ENCODE assay signal across 1 cellular context in the genomic region with DNA sequence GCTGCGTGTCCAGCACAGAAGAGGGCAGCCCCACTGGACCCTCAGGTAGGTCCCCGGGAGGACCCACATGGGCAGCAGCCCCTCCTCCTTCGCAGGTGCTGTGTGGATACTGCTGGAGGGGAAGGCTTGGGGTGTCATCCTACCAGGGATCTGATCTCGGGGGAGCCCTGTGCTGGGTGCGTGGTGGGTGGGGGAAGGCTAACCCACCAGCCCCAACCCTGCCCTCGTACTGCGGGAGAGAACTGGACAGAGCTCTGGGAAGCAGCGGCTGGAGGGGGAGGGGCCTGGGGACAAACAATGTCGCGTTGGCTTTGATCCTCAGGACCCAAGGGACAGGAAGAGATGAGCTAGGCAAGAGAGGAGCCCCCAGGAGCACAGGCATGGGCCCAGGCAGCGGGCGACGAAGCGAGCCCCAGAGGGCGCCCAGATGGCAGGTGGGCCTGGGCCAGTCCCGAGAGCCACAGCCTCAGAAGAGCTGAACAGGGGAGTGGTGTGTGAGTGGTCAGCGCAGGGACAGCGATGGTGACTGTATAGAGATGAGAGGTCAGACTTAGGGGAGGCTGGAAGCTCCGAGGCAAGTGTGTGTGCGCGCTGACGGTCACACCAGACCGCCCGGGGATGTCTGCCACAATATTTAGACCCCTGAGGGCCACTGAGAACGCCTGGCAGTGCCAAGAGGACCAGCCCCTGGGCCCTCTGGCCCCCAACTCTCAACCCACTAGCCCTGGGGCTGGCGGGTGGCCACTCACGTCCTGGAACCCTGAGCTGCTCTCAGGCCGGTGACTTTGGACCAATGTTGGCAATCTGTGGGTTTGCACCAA.
TF ChIP-seq lines count a peak whose summit lies in the region.

No MANE protein-coding gene starts in this region.

TF ChIP-seq in HepG2, 621 proteins besides CTCF, POLR2A, EP300 and RAD21 (continued from another document and continues in another):
- TF ChIP-seq, protein P1, sequence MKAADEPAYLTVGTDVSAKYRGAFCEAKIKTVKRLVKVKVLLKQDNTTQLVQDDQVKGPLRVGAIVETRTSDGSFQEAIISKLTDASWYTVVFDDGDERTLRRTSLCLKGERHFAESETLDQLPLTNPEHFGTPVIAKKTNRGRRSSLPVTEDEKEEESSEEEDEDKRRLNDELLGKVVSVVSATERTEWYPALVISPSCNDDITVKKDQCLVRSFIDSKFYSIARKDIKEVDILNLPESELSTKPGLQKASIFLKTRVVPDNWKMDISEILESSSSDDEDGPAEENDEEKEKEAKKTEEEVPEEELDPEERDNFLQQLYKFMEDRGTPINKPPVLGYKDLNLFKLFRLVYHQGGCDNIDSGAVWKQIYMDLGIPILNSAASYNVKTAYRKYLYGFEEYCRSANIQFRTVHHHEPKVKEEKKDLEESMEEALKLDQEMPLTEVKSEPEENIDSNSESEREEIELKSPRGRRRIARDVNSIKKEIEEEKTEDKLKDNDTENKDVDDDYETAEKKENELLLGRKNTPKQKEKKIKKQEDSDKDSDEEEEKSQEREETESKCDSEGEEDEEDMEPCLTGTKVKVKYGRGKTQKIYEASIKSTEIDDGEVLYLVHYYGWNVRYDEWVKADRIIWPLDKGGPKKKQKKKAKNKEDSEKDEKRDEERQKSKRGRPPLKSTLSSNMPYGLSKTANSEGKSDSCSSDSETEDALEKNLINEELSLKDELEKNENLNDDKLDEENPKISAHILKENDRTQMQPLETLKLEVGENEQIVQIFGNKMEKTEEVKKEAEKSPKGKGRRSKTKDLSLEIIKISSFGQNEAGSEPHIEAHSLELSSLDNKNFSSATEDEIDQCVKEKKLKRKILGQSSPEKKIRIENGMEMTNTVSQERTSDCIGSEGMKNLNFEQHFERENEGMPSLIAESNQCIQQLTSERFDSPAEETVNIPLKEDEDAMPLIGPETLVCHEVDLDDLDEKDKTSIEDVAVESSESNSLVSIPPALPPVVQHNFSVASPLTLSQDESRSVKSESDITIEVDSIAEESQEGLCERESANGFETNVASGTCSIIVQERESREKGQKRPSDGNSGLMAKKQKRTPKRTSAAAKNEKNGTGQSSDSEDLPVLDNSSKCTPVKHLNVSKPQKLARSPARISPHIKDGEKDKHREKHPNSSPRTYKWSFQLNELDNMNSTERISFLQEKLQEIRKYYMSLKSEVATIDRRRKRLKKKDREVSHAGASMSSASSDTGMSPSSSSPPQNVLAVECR (CRISPR knock-in tag; IDR thresholded peaks at IDR 0.05; ENCODE audit: borderline replicate concordance) = no peak; the same call in 1 of the 2 replicates
- TF ChIP-seq PAWR (CRISPR knock-in tag; IDR thresholded peaks at IDR 0.05; ENCODE audit: borderline replicate concordance) (no peak), ZNF660 (CRISPR knock-in tag; IDR thresholded peaks at IDR 0.05; ENCODE audit: borderline replicate concordance, low read depth) (no peak), CBX5 (CRISPR knock-in tag; IDR thresholded peaks at IDR 0.05; ENCODE audit: borderline replicate concordance) (no peak; the same call in 1 of the 2 replicates), ZNF136 (CRISPR knock-in tag; IDR thresholded peaks at IDR 0.05; ENCODE audit: low read depth) (no peak), BRD4 (CRISPR knock-in tag; IDR thresholded peaks at IDR 0.05) (no peak; the same call in 1 of the 2 replicates), CBX2 (IDR thresholded peaks at IDR 0.05; ENCODE audit: low read depth, low read length) (no peak), CBX2 (CRISPR knock-in tag; IDR thresholded peaks at IDR 0.05; ENCODE audit: low read depth) (peak; percentile 79; the same call in 1 of the 2 replicates), ZFAT (CRISPR knock-in tag; conservative IDR thresholded peaks at IDR 0.05) (no peak), XBP1 (CRISPR knock-in tag; IDR thresholded peaks at IDR 0.05) (no peak), RARG (CRISPR knock-in tag; IDR thresholded peaks at IDR 0.05; ENCODE audit: low read depth) (no peak), TSC22D2 (CRISPR knock-in tag; IDR thresholded peaks at IDR 0.05; ENCODE audit: borderline replicate concordance) (no peak), ZNF564 (CRISPR knock-in tag; IDR thresholded peaks at IDR 0.05) (no peak), CENPX (CRISPR knock-in tag; IDR thresholded peaks at IDR 0.05) (no peak), SRF (IDR thresholded peaks at IDR 0.05; ENCODE audit: low read depth, low read length) (no peak), DR1 (CRISPR knock-in tag; IDR thresholded peaks at IDR 0.05) (no peak), ZNF790 (CRISPR knock-in tag; IDR thresholded peaks at IDR 0.05; ENCODE audit: borderline replicate concordance) (no peak), NRL (CRISPR knock-in tag; IDR thresholded peaks at IDR 0.05; ENCODE audit: borderline replicate concordance) (no peak), ATAD3A (CRISPR knock-in tag; IDR thresholded peaks at IDR 0.05) (no peak), ZNF160 (CRISPR knock-in tag; IDR thresholded peaks at IDR 0.05) (no peak), ZBTB38 (CRISPR knock-in tag; IDR thresholded peaks at IDR 0.05) (0 out of 2 replicates have a peak, but pooled peaks have one; percentile 6)
- TF ChIP-seq, protein P2, sequence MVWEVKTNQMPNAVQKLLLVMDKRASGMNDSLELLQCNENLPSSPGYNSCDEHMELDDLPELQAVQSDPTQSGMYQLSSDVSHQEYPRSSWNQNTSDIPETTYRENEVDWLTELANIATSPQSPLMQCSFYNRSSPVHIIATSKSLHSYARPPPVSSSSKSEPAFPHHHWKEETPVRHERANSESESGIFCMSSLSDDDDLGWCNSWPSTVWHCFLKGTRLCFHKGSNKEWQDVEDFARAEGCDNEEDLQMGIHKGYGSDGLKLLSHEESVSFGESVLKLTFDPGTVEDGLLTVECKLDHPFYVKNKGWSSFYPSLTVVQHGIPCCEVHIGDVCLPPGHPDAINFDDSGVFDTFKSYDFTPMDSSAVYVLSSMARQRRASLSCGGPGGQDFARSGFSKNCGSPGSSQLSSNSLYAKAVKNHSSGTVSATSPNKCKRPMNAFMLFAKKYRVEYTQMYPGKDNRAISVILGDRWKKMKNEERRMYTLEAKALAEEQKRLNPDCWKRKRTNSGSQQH (CRISPR knock-in tag; IDR thresholded peaks at IDR 0.05; ENCODE audit: low read depth) = no peak
- TF ChIP-seq, protein P3, sequence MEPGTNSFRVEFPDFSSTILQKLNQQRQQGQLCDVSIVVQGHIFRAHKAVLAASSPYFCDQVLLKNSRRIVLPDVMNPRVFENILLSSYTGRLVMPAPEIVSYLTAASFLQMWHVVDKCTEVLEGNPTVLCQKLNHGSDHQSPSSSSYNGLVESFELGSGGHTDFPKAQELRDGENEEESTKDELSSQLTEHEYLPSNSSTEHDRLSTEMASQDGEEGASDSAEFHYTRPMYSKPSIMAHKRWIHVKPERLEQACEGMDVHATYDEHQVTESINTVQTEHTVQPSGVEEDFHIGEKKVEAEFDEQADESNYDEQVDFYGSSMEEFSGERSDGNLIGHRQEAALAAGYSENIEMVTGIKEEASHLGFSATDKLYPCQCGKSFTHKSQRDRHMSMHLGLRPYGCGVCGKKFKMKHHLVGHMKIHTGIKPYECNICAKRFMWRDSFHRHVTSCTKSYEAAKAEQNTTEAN (CRISPR knock-in tag; conservative IDR thresholded peaks at IDR 0.05) = no peak; the same call in 1 of the 2 replicates
- TF ChIP-seq, protein P4, sequence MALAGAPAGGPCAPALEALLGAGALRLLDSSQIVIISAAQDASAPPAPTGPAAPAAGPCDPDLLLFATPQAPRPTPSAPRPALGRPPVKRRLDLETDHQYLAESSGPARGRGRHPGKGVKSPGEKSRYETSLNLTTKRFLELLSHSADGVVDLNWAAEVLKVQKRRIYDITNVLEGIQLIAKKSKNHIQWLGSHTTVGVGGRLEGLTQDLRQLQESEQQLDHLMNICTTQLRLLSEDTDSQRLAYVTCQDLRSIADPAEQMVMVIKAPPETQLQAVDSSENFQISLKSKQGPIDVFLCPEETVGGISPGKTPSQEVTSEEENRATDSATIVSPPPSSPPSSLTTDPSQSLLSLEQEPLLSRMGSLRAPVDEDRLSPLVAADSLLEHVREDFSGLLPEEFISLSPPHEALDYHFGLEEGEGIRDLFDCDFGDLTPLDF (CRISPR knock-in tag; IDR thresholded peaks at IDR 0.05) = no peak
- TF ChIP-seq, protein P5, sequence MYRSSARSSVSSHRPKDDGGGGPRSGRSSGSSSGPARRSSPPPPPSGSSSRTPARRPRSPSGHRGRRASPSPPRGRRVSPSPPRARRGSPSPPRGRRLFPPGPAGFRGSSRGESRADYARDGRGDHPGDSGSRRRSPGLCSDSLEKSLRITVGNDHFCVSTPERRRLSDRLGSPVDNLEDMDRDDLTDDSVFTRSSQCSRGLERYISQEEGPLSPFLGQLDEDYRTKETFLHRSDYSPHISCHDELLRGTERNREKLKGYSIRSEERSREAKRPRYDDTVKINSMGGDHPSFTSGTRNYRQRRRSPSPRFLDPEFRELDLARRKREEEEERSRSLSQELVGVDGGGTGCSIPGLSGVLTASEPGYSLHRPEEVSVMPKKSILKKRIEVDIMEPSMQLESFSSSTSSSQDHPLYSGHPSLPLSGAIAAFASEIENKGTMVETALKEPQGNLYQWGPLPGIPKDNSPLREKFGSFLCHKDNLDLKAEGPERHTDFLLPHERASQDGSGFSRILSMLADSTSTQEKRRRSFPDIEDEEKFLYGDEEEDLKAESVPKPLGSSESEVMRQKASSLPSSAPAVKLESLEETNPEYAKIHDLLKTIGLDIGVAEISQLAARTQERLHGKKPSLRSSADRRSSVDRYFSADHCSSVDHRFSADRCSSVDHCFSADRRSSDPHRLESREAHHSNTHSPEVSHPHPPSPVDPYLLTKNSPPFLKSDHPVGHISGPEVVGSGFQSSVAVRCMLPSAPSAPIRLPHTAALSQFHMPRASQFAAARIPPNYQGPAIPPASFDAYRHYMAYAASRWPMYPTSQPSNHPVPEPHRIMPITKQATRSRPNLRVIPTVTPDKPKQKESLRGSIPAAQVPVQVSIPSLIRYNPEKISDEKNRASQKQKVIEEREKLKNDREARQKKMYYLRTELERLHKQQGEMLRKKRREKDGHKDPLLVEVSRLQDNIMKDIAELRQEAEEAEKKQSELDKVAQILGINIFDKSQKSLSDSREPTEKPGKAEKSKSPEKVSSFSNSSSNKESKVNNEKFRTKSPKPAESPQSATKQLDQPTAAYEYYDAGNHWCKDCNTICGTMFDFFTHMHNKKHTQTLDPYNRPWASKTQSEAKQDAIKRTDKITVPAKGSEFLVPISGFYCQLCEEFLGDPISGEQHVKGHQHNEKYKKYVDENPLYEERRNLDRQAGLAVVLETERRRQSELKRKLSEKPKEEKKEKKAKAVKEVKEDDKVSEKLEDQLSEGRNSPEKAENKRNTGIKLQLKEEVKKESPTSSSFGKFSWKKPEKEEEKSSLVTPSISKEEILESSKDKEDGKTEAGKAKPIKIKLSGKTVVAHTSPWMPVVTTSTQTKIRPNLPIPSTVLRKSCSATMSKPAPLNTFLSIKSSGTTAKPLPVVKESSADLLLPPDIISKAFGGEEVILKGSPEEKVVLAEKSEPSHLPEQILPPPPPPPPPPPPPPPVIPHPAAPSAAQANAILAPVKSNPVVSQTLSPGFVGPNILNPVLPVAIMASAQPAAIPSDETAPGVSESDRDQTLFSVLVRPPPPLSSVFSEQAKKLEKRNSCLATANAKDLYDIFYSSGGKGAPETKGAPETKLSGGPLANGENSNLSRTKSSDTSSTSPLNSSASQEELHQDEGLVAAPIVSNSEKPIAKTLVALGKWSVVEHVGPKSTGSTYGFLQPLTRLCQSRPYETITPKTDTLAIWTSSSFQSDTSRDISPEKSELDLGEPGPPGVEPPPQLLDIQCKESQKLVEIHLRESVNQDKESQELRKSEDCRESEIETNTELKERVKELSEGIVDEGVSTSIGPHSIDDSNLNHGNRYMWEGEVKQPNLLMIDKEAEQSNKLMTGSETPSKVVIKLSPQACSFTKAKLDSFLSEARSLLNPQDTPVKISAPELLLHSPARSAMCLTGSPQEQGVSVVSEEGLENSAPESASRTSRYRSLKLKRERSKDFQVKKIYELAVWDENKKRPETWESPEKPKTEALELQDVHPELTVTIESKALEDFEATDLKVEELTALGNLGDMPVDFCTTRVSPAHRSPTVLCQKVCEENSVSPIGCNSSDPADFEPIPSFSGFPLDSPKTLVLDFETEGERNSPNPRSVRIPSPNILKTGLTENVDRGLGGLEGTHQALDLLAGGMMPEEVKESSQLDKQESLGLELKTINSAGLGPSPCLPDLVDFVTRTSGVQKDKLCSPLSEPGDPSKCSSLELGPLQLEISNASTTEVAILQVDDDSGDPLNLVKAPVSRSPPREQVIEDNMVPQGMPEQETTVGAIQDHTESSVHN (CRISPR knock-in tag; IDR thresholded peaks at IDR 0.05) = no peak
- TF ChIP-seq, protein P6, sequence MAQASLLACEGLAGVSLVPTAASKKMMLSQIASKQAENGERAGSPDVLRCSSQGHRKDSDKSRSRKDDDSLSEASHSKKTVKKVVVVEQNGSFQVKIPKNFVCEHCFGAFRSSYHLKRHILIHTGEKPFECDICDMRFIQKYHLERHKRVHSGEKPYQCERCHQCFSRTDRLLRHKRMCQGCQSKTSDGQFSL (CRISPR knock-in tag; IDR thresholded peaks at IDR 0.05) = no peak
- TF ChIP-seq, protein P7, sequence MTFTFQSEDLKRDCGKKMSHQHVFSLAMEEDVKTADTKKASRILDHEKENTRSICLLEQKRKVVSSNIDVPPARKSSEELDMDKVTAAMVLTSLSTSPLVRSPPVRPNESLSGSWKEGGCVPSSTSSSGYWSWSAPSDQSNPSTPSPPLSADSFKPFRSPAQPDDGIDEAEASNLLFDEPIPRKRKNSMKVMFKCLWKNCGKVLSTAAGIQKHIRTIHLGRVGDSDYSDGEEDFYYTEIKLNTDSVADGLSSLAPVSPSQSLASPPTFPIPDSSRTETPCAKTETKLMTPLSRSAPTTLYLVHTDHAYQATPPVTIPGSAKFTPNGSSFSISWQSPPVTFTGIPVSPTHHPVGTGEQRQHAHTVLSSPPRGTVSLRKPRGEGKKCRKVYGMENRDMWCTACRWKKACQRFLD (CRISPR knock-in tag; IDR thresholded peaks at IDR 0.05; ENCODE audit: borderline replicate concordance) = no peak
